19 cellular contexts compared by ENCODE assay signal in the genomic region with DNA sequence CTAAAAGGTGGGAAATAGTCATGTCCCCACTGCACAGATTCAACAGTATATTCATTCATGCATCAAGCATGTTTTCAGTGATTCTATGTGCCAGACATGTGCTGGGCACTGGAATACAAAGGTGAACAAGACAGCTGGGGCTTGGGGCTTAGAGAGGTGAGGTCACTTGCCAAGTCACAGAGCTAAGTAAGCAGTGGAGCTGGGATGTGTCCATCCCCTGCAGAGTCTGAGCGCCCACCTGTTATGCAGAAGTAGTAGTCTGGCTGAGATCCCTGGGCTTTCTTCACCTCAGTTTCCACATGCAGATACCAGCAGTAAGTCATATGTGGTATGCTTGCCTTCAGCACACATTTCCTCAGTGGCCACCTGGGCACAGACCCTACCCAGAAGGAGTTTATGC.
"Had no signal": no experiment of that assay in that cellular context is flagged by ENCODE, and none has a peak within 500 bp of the region (broad histone marks: within the 10 kb centered on the region; RNA-seq: fewer than 3 reads in every experiment).

No MANE protein-coding gene starts in this region.

- H3K4me3 Mint-ChIP-seq: immature natural killer cell, mesothelial cell of epicardium had no signal

- H3K79me2 ChIP-seq: hepatocyte had no signal

- H3K27me3 ChIP-seq: foreskin keratinocyte, left lung had no signal

- H3K4me1 Mint-ChIP-seq: immature natural killer cell, mesothelial cell of epicardium had no signal

- H3K36me3 ChIP-seq: esophagus muscularis mucosa, gastroesophageal sphincter, heart left ventricle, left lung, lower lobe of right lung had no signal

- ATAC-seq: foreskin keratinocyte, gastroesophageal sphincter, heart left ventricle, left cardiac atrium, left lung, left ventricle myocardium superior, lower lobe of right lung, mucosa of descending colon had no signal

- H3K27ac Mint-ChIP-seq: immature natural killer cell, mesothelial cell of epicardium had no signal

- H3K4me3 ChIP-seq: coronary artery, dorsolateral prefrontal cortex, esophagus muscularis mucosa, gastroesophageal sphincter, heart left ventricle, hepatocyte, left lung, lower lobe of right lung, mucosa of descending colon had no signal

- H3K36me3 Mint-ChIP-seq: mesothelial cell of epicardium had no signal

- DNase-seq: dermis blood vessel endothelial cell; dorsolateral prefrontal cortex; effector CD4-positive, alpha-beta T cell; effector memory CD4-positive, alpha-beta T cell; foreskin keratinocyte; heart left ventricle; hypothalamus; immature natural killer cell; left cardiac atrium; left lung; left ventricle myocardium superior; lower lobe of right lung; mesenchymal stem cell; mucosa of descending colon had no signal

- H3K9me3 Mint-ChIP-seq: immature natural killer cell, mesothelial cell of epicardium had no signal

- H3K9me3 ChIP-seq: esophagus muscularis mucosa, gastroesophageal sphincter, heart left ventricle, left lung, lower lobe of right lung, mucosa of descending colon had no signal

- H2AFZ ChIP-seq: hepatocyte had no signal

- H3K4me2 ChIP-seq: hepatocyte had no signal

- H3K27ac ChIP-seq: coronary artery, dorsolateral prefrontal cortex, esophagus muscularis mucosa, foreskin keratinocyte, gastroesophageal sphincter, heart left ventricle, hepatocyte, left lung, lower lobe of right lung had no signal

- H3K4me1 ChIP-seq: esophagus muscularis mucosa, foreskin keratinocyte, gastroesophageal sphincter, heart left ventricle, left lung, lower lobe of right lung had no signal
